ENCODE assay signal across 27 cellular contexts in the genomic region with DNA sequence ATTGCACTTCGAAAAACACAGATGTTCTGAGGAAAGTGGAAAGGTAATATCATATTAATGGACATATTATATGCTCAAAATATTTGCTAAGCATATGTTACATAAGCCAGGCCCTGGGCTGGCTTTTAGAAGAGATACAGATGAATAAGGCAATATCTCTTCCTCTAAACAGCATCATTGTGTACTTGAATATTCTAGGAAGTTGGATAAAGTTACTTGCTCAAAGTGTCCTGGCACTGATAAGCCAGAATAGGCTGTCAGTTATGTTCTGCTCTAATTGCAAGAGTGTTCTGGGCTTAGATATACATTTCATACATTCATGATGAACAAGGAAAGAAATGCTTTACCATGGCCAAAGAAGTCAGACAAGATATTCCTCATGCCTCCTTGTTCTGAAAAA. TPM values are rescaled to one million over a fixed set of nuclear protein-coding genes. Genes with fewer than 3 reads are reported as not detected.
"Had no signal": no experiment of that assay in that cellular context is flagged by ENCODE, and none has a peak within 500 bp of the region (broad histone marks: within the 10 kb centered on the region; RNA-seq: fewer than 3 reads in every experiment).

No MANE protein-coding gene starts in this region.

- H3K27me3 ChIP-seq: breast epithelium, esophagus squamous epithelium, hepatocyte, pancreas, spleen, transverse colon had no signal

- H3K79me2 ChIP-seq: hepatocyte had no signal

- H3K4me2 ChIP-seq: hepatocyte had no signal

- H3K36me3 Mint-ChIP-seq: activated naive CD4-positive, alpha-beta T cell treated with anti-CD3 and anti-CD28 coated beads, Interleukin-2, amount 50 U/mL, for 72 hours; naive thymus-derived CD8-positive, alpha-beta T cell had no signal

- H3K4me1 ChIP-seq: breast epithelium, pancreas, prostate gland, spleen, transverse colon had no signal

- DNase-seq: activated B cell treated with CpG ODN at 0.5 μM for 24 hours; activated CD4-positive, alpha-beta T cell treated with anti-CD3 and anti-CD28 coated beads, Interleukin-2, amount 50 U/mL, for 1 hour; activated CD8-positive, alpha-beta T cell treated with anti-CD3 and anti-CD28 coated beads for 36 hours; activated naive CD4-positive, alpha-beta T cell; activated T-cell treated with anti-CD3 and anti-CD28 coated beads, Interleukin-2, amount 50 U/mL, for 72 hours; endodermal cell; esophagus squamous epithelium; foreskin melanocyte; kidney; lower lobe of right lung; mesenchymal stem cell; naive thymus-derived CD8-positive, alpha-beta T cell; nucleus accumbens; pancreas; spleen; stimulated activated naive CD4-positive, alpha-beta T cell treated with Interleukin-2 at 50 U/mL for 16 hours; SW 1271; T-helper 9 cell; transverse colon had no signal

- H3K4me3 Mint-ChIP-seq: activated B cell treated with CpG ODN at 0.5 μM for 24 hours; activated CD8-positive, alpha-beta T cell treated with anti-CD3 and anti-CD28 coated beads for 36 hours; activated T-cell treated with anti-CD3 and anti-CD28 coated beads, Interleukin-2, amount 50 U/mL, for 72 hours; central memory CD8-positive, alpha-beta T cell; dendritic cell treated with granulocyte-macrophage colony-stimulating factor and Interleukin-4, amounts not matched to agents 40 ng/mL and 50 ng/mL, for 4 days; endodermal cell; naive thymus-derived CD8-positive, alpha-beta T cell; neural crest cell; T-helper 1 cell treated with Interleukin-12 subunit alpha and Interleukin-12 subunit beta and Interleukin-4 antibody, amounts not matched to agents 30 μg/mL and 1 μg/mL, for 36 hours had no signal

- H3K27ac ChIP-seq: breast epithelium, hepatocyte, lower lobe of right lung, pancreas, prostate gland, spleen, transverse colon had no signal

- H3K9me3 Mint-ChIP-seq: activated B cell treated with CpG ODN at 0.5 μM for 24 hours; activated CD8-positive, alpha-beta T cell treated with anti-CD3 and anti-CD28 coated beads for 36 hours; activated naive CD4-positive, alpha-beta T cell treated with anti-CD3 and anti-CD28 coated beads, Interleukin-2, amount 50 U/mL, for 72 hours; activated T-cell treated with anti-CD3 and anti-CD28 coated beads, Interleukin-2, amount 50 U/mL, for 72 hours; central memory CD8-positive, alpha-beta T cell; dendritic cell treated with granulocyte-macrophage colony-stimulating factor and Interleukin-4, amounts not matched to agents 40 ng/mL and 50 ng/mL, for 4 days; endodermal cell; naive thymus-derived CD8-positive, alpha-beta T cell; neural crest cell; T-helper 1 cell treated with Interleukin-12 subunit alpha and Interleukin-12 subunit beta and Interleukin-4 antibody, amounts not matched to agents 30 μg/mL and 1 μg/mL, for 36 hours had no signal

- H3K9me3 ChIP-seq: breast epithelium, esophagus squamous epithelium, lower lobe of right lung, pancreas, prostate gland, spleen, transverse colon had no signal

- H3K4me3 ChIP-seq: breast epithelium, esophagus squamous epithelium, hepatocyte, lower lobe of right lung, pancreas, prostate gland, spleen, transverse colon had no signal

- H3K4me1 Mint-ChIP-seq: activated B cell treated with CpG ODN at 0.5 μM for 24 hours; central memory CD8-positive, alpha-beta T cell; endodermal cell; naive thymus-derived CD8-positive, alpha-beta T cell had no signal

- ATAC-seq: activated CD8-positive, alpha-beta T cell treated with anti-CD3 and anti-CD28 coated beads for 36 hours; activated naive CD4-positive, alpha-beta T cell treated with anti-CD3 and anti-CD28 coated beads, Interleukin-2, amount 50 U/mL, for 72 hours; activated T-cell treated with anti-CD3 and anti-CD28 coated beads, Interleukin-2, amount 50 U/mL, for 72 hours; lower lobe of right lung; naive thymus-derived CD8-positive, alpha-beta T cell; pancreas had no signal

- H3K36me3 ChIP-seq: breast epithelium, esophagus squamous epithelium, lower lobe of right lung, pancreas, prostate gland, spleen, transverse colon had no signal

- H3K27me3 Mint-ChIP-seq: activated B cell treated with CpG ODN at 0.5 μM for 24 hours had no signal

- H2AFZ ChIP-seq: hepatocyte had no signal

RNA-seq across cellular contexts. Expression of a gene that starts 40.6 kb away (rescaled TPM):
- total RNA-seq: activated CD8-positive, alpha-beta T cell treated with anti-CD3 and anti-CD28 coated beads for 36 hours; activated naive CD4-positive, alpha-beta T cell treated with anti-CD3 and anti-CD28 coated beads, Interleukin-2, amount 50 U/mL, for 72 hours; activated T-cell treated with anti-CD3 and anti-CD28 coated beads, Interleukin-2, amount 50 U/mL, for 72 hours; naive thymus-derived CD8-positive, alpha-beta T cell; neural crest cell had no signal
- polyA plus RNA-seq: hepatocyte; naive thymus-derived CD8-positive, alpha-beta T cell had no signal
